19 cellular contexts compared by ENCODE assay signal in the genomic region with DNA sequence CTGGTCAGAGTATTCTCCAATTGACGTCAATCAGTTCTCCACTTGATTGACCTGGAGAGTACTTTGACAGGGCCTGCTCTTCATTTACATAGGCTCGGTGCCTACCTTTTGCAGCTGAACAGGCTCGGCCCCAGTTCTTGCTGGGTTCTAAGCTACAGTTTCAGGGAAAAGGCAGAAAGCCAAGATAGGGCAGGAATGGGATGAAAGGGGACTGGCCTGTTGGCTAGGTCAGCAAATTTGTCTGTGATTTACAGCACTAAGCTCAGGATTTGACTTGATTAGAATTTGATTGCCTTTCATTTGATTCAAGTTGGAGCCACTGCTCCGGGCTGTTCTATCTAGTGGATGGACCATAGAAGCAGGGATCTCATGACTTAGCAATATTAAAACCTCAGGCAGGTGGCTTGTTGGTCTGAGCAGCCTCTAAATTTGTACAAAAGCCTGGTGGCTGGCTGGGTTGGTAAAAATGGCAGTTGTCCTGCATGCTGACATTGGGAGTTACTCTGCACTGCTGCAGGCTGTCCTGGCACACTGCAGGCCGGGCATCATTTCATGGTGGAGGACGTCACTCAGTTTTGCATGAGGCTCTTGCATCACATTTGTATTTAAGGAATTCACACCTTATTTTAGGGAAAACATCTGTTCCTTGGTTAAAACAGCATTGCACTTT.
DNase-seq lines count a peak whose midpoint lies in the region; ATAC-seq, FAIRE-seq and TF ChIP-seq lines count a peak whose summit lies in the region.
"Had no signal": no experiment of that assay in that cellular context is flagged by ENCODE, and none has a peak within 500 bp of the region (broad histone marks: within the 10 kb centered on the region; RNA-seq: fewer than 3 reads in every experiment).

No MANE protein-coding gene starts in this region.

- no peak for TF ChIP-seq EP300 in K562 (IDR thresholded peaks at IDR 0.05; ENCODE audit: low read length)

- intact Hi-C loops in K562 (cut with micrococcal nuclease) = no loop called here
- intact Hi-C loops in sciatic nerve (cut with DNase I) = no loop called here

- no peak for TF ChIP-seq RAD21 in K562 (CRISPR knock-in tag; conservative IDR thresholded peaks at IDR 0.05 in 1 of 2, IDR thresholded peaks at IDR 0.05 in 1 of 2)

- POLR2A ChIA-PET in K562 (lab: Yijun Ruan, JAX) = no interaction called here

- WGBS in K562 (ENCODE audit: insufficient coverage, low coverage, missing lambda C conversion rate) = 55% methylated on average over 6 of the region's 6 CpGs

- H3K79me2 ChIP-seq in K562 (ENCODE audit: control insufficient read depth, insufficient read depth, low read length) = no peaks in the 10 kb centered on the region

- no peaks in the 10 kb centered on the region for H3K36me3 ChIP-seq in K562 (ENCODE audit: control insufficient read depth, insufficient read depth, low read length)
- H3K36me3 ChIP-seq: gastroesophageal sphincter had no signal

- no peak for ATAC-seq in K562
- no peak for ATAC-seq in sciatic nerve
- ATAC-seq in HG02870 (IDR thresholded peaks at IDR 0.05; ENCODE audit: unreplicated experiment) = no peak
- ATAC-seq: gastroesophageal sphincter, natural killer cell had no signal

- H3K4me1 ChIP-seq in K562 (replicated peaks in 1 of 2; ENCODE audit: control insufficient read depth in 2 of 2, insufficient read depth in 2 of 2, low read length in 2 of 2) = no peaks in the 10 kb centered on the region
- H3K4me1 ChIP-seq: gastroesophageal sphincter had no signal

- H3K9me1 ChIP-seq in K562 (ENCODE audit: control insufficient read depth, insufficient read depth, low read length) = no peaks in the 10 kb centered on the region

- H3K4me2 ChIP-seq in K562 (ENCODE audit: insufficient read depth, low read length) = no peak overlapping the region

- DNase-seq in DMS 273 (lab: John Stamatoyannopoulos, UW; ENCODE audit: unreplicated experiment) (peak; percentile 83), LNCaP clone FGC (ENCODE audit: low read depth) (peak; percentile 94), K562 (ENCODE audit: extremely low read depth in 1 of 4, low spot score in 3 of 4) (no peak), myocyte (ENCODE audit: low read depth) (peak; percentile 88), sciatic nerve (ENCODE audit: low spot score) (no peak), CD1c-positive myeloid dendritic cell (ENCODE audit: extremely low spot score) (no peak), COLO668 (lab: John Stamatoyannopoulos, UW; ENCODE audit: unreplicated experiment) (no peak)
- DNase-seq: activated CD4-positive, CD25-positive, alpha-beta regulatory T cell treated with anti-CD3 and anti-CD28 coated beads, Interleukin-2, amount 50 U/mL, for 72 hours; activated naive CD4-positive, alpha-beta T cell treated with Interleukin-2 at 50 U/mL for 16 hours; activated T-cell treated with anti-CD3 and anti-CD28 coated beads, Interleukin-2, amount 50 U/mL, for 24 hours; GDM1; natural killer cell; NCI-H1092; NCI-H187 treated with DMSO at 0.1 percent for 48 hours; NCI-H446 treated with DMSO at 0.1 percent for 48 hours had no signal

- TF ChIP-seq CTCF in LNCaP clone FGC (IDR thresholded peaks at IDR 0.05; ENCODE audit: control insufficient read depth, extremely low read depth, insufficient read depth) = no peak
- TF ChIP-seq CTCF in K562 (IDR thresholded peaks at IDR 0.05 in 2 of 3, conservative IDR thresholded peaks at IDR 0.05 in 1 of 3; ENCODE audit: insufficient read depth in 2 of 3, low read depth in 1 of 3, low read length in 3 of 3) = no peak

- no peak for FAIRE-seq in K562 (lab: Jason Lieb, UNC)

- H3K27me3 ChIP-seq in K562 (ENCODE audit: control insufficient read depth in 2 of 2, insufficient read depth in 2 of 2, low read length in 2 of 2) = no peaks in the 10 kb centered on the region
- H3K27me3 ChIP-seq: gastroesophageal sphincter had no signal

- BruUV-seq in K562 (replicated peaks; lab: Mats Ljungman, UMichigan) = no TSS peak

- no peak overlapping the region for H2AFZ ChIP-seq in K562 (ENCODE audit: low read depth, low read length)

- no peaks in the 10 kb centered on the region for H3K9me3 ChIP-seq in K562 (replicated peaks; ENCODE audit: control insufficient read depth, insufficient read depth, low read depth, low read length)
- H3K9me3 ChIP-seq: gastroesophageal sphincter had no signal

- no peaks in the 10 kb centered on the region for H4K20me1 ChIP-seq in K562 (replicated peaks; ENCODE audit: control insufficient read depth, insufficient read depth, low read length)

- CTCF ChIA-PET in K562 (lab: Yijun Ruan, JAX; ENCODE audit: low intra/inter-chr PET ratio) = no interaction called here

- TF ChIP-seq POLR2A in K562 (conservative IDR thresholded peaks at IDR 0.05) = no peak

- in situ Hi-C loops in K562 (cut with MboI) = no loop called here

- no peak overlapping the region for H3K9ac ChIP-seq in K562 (ENCODE audit: insufficient read depth in 1 of 2, low read depth in 2 of 2, low read length in 2 of 2)

- H3K4me3 ChIP-seq in LNCaP clone FGC (ENCODE audit: low read depth, low read length) = no peak overlapping the region
- H3K4me3 ChIP-seq in K562 = no peak overlapping the region
- H3K4me3 ChIP-seq: coronary artery, gastroesophageal sphincter had no signal

- no peak overlapping the region for H3K27ac ChIP-seq in K562 (ENCODE audit: extremely low read depth, low read depth, low read length)
- H3K27ac ChIP-seq: coronary artery, gastroesophageal sphincter, RWPE1 had no signal

TF ChIP-seq in K562, 482 proteins besides CTCF, POLR2A, EP300 and RAD21:
- TF ChIP-seq, protein P1, sequence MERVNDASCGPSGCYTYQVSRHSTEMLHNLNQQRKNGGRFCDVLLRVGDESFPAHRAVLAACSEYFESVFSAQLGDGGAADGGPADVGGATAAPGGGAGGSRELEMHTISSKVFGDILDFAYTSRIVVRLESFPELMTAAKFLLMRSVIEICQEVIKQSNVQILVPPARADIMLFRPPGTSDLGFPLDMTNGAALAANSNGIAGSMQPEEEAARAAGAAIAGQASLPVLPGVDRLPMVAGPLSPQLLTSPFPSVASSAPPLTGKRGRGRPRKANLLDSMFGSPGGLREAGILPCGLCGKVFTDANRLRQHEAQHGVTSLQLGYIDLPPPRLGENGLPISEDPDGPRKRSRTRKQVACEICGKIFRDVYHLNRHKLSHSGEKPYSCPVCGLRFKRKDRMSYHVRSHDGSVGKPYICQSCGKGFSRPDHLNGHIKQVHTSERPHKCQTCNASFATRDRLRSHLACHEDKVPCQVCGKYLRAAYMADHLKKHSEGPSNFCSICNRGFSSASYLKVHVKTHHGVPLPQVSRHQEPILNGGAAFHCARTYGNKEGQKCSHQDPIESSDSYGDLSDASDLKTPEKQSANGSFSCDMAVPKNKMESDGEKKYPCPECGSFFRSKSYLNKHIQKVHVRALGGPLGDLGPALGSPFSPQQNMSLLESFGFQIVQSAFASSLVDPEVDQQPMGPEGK (CRISPR knock-in tag; IDR thresholded peaks at IDR 0.05; ENCODE audit: borderline replicate concordance) = no peak
- TF ChIP-seq GATAD2A (IDR thresholded peaks at IDR 0.05) = no peak
- no peak for TF ChIP-seq POU5F1 (IDR thresholded peaks at IDR 0.05; ENCODE audit: borderline replicate concordance, low read depth, low read length, partially characterized antibody)
- no peak for TF ChIP-seq NCOR1 (IDR thresholded peaks at IDR 0.05)
- peak; percentile 32; the same call in 1 of the 2 replicates for TF ChIP-seq ZNF316 (IDR thresholded peaks at IDR 0.05)
- no peak for TF ChIP-seq ZNF174 (CRISPR knock-in tag; IDR thresholded peaks at IDR 0.05)
- no peak for TF ChIP-seq ELF2 (CRISPR knock-in tag; IDR thresholded peaks at IDR 0.05)
- TF ChIP-seq, protein P2, sequence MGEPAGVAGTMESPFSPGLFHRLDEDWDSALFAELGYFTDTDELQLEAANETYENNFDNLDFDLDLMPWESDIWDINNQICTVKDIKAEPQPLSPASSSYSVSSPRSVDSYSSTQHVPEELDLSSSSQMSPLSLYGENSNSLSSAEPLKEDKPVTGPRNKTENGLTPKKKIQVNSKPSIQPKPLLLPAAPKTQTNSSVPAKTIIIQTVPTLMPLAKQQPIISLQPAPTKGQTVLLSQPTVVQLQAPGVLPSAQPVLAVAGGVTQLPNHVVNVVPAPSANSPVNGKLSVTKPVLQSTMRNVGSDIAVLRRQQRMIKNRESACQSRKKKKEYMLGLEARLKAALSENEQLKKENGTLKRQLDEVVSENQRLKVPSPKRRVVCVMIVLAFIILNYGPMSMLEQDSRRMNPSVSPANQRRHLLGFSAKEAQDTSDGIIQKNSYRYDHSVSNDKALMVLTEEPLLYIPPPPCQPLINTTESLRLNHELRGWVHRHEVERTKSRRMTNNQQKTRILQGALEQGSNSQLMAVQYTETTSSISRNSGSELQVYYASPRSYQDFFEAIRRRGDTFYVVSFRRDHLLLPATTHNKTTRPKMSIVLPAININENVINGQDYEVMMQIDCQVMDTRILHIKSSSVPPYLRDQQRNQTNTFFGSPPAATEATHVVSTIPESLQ (CRISPR knock-in tag; IDR thresholded peaks at IDR 0.05) = no peak
- no peak for TF ChIP-seq ZNF41 (CRISPR knock-in tag; conservative IDR thresholded peaks at IDR 0.05)
- TF ChIP-seq ZNF583 (CRISPR knock-in tag; IDR thresholded peaks at IDR 0.05) = no peak
- no peak for TF ChIP-seq HMG20B (CRISPR knock-in tag; IDR thresholded peaks at IDR 0.05)
- no peak for TF ChIP-seq ZNF324 (CRISPR knock-in tag; IDR thresholded peaks at IDR 0.05)
- no peak for TF ChIP-seq KAT7 (CRISPR knock-in tag; IDR thresholded peaks at IDR 0.05; ENCODE audit: borderline replicate concordance)
- TF ChIP-seq, protein P3, sequence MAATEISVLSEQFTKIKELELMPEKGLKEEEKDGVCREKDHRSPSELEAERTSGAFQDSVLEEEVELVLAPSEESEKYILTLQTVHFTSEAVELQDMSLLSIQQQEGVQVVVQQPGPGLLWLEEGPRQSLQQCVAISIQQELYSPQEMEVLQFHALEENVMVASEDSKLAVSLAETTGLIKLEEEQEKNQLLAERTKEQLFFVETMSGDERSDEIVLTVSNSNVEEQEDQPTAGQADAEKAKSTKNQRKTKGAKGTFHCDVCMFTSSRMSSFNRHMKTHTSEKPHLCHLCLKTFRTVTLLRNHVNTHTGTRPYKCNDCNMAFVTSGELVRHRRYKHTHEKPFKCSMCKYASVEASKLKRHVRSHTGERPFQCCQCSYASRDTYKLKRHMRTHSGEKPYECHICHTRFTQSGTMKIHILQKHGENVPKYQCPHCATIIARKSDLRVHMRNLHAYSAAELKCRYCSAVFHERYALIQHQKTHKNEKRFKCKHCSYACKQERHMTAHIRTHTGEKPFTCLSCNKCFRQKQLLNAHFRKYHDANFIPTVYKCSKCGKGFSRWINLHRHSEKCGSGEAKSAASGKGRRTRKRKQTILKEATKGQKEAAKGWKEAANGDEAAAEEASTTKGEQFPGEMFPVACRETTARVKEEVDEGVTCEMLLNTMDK (IDR thresholded peaks at IDR 0.05; ENCODE audit: borderline replicate concordance, insufficient read depth, low read depth, low read length, poor library complexity, severe bottlenecking) = no peak
- peak; percentile 38; the same call in 1 of the 2 replicates for TF ChIP-seq C11orf30 (IDR thresholded peaks at IDR 0.05; ENCODE audit: low read depth)
- TF ChIP-seq EWSR1 (IDR thresholded peaks at IDR 0.05; ENCODE audit: borderline replicate concordance, low read depth, partially characterized antibody) = no peak
- no peak for TF ChIP-seq SMARCA4 (IDR thresholded peaks at IDR 0.05)

Comparison
In these comparisons a context has a peak if more than half of its experiments do, and no peak if none do; other contexts are left out.
1. DNase-seq: peak in DMS 273 (single experiment), LNCaP clone FGC (single experiment) and myocyte (single experiment); none in K562 (0 of 4), sciatic nerve (single experiment), CD1c-positive myeloid dendritic cell (single experiment) and COLO668 (single experiment).